ENCODE assay signal across 8 cellular contexts in the genomic region with DNA sequence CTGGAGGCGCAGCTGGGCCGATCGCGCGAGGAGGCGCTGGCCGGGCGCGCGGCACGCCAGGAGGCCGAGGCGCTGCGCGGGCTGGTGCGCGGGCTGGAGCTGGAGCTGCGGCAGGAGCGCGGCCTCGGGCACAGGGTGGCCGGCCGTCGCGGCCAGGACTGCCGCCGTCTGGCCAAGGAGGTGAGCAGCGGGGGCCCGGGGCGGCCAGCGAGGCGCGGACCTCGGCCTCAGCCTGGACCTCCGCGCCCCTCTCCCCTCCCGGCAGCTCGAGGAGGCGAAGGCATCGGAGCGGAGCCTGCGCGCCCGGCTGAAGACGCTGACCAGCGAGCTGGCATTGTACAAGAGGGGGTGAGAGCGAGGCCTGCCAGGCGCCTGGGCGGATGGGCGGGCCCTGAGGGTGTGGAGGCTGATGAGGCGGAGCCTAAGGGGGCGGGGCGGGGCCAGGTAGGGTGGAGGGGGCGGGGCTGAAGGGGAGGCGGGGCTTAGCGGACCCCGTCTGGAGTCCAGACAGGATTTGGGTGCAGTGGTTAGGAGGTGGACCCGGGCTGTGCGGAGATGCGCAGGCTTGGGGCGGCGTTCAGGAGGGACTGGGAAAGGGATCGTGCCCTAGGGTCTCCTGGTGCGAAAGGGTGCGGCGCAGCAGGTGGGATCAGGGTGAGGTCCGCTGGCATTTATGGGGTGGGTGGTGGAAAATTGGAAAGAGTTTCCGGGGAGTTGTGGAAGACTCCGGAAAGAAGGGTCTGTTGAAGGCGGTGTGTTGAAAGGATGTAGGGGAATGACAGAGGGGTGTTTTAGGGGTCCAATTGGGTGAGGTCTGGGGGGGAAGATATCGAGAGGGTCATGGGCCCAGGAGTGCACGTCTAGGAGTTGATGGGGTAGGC. TPM values are rescaled to one million over a fixed set of nuclear protein-coding genes. Genes with fewer than 3 reads are reported as not detected.
DNase-seq lines count a peak whose midpoint lies in the region; ATAC-seq and TF ChIP-seq lines count a peak whose summit lies in the region.

No MANE protein-coding gene starts in this region.

- H3K9me3 ChIP-seq in prostate gland (no peaks in the 10 kb centered on the region), vagina (no peaks in the 10 kb centered on the region)

- ATAC-seq in GM19397 (IDR thresholded peaks at IDR 0.05; ENCODE audit: unreplicated experiment) = no peak

- H3K4me1 ChIP-seq in prostate gland (replicated peaks) (peaks cover 10% of the 10 kb centered on the region), vagina (peaks cover 23% of the 10 kb centered on the region)

- H3K4me3 ChIP-seq in prostate gland = peak overlapping the region; percentile 6 to 30
- peak overlapping the region; percentile 63 to 67 for H3K4me3 ChIP-seq in vagina

- DNase-seq in GM10266 (ENCODE audit: extremely low spot score) = peak; percentile 82
- DNase-seq in NCI-H774 (lab: John Stamatoyannopoulos, UW) = peak; percentile 86
- DNase-seq in activated effector memory CD4-positive, alpha-beta T cell treated with Interleukin-2 at 50 U/mL for 16 hours = peak; percentile 49
- peak; percentile 81 for DNase-seq in germinal center (ENCODE audit: low spot score)
- peak; percentile 74 for DNase-seq in prostate gland (ENCODE audit: low spot score)
- no peak for DNase-seq in vagina (ENCODE audit: extremely low spot score in 2 of 2)
- DNase-seq in D341Med (ENCODE audit: low spot score) = no peak

- no peaks in the 10 kb centered on the region for H3K27me3 ChIP-seq in prostate gland (replicated peaks; ENCODE audit: insufficient read depth)
- no peaks in the 10 kb centered on the region for H3K27me3 ChIP-seq in vagina

- TF ChIP-seq POLR2A in prostate gland (IDR thresholded peaks at IDR 0.05) = no peak
- no peak for TF ChIP-seq POLR2A in vagina (IDR thresholded peaks at IDR 0.05)

- intact Hi-C loops in prostate gland (cut with DNase I) (loop anchor here (10.0 kb wide), 1 partner anchor 131 kb away; the partner anchor contains the start of gene IRF2BP1), vagina (cut with DNase I) (loop anchor here (10.0 kb wide), 2 partner anchors 141 to 201 kb away; partner anchors contain the start of gene RSPH6A)

- H3K36me3 ChIP-seq in prostate gland (no peaks in the 10 kb centered on the region), vagina (no peaks in the 10 kb centered on the region)

- WGBS in prostate gland = 12% methylated on average over 44 of the region's 72 CpGs

- H3K27ac ChIP-seq in prostate gland (no peak overlapping the region), vagina (peak overlapping the region; percentile 23)

- TF ChIP-seq CTCF in GM10266 (IDR thresholded peaks at IDR 0.05; ENCODE audit: control insufficient read depth, insufficient read depth, low read depth, missing control alignments) (no peak), prostate gland (IDR thresholded peaks at IDR 0.05) (no peak), vagina (IDR thresholded peaks at IDR 0.05) (no peak)

RNA-seq across cellular contexts. Expression of gene PGLYRP1, which starts 7.5 kb away (rescaled TPM):
- total RNA-seq in prostate gland (not detected), vagina (not detected)

RNA-seq across cellular contexts. Expression of gene CCDC61, which starts 20.1 kb away (rescaled TPM):
- 10 to 100 TPM; 22.9 to 23.7 TPM for total RNA-seq in prostate gland
- 36.3 TPM for total RNA-seq in vagina

RNA-seq across cellular contexts. Expression of gene IGFL4, which starts 25.5 kb away (rescaled TPM):
- total RNA-seq in prostate gland (not detected), vagina (not detected)

RNA-seq across cellular contexts. Expression of gene NOVA2, which starts 41.7 kb away (rescaled TPM):
- total RNA-seq in prostate gland (1 to 10 TPM in 1 of 2 donors, under 1 TPM in 1; 0.87 to 3.1 TPM), vagina (1.5 TPM)

Comparison
In these comparisons a context has a peak if more than half of its experiments do, and no peak if none do; other contexts are left out.
1. DNase-seq: peak in GM10266 (single experiment), NCI-H774 (single experiment), activated effector memory CD4-positive, alpha-beta T cell treated with Interleukin-2 at 50 U/mL for 16 hours (single experiment), germinal center (single experiment) and prostate gland (single experiment); none in vagina (0 of 2) and D341Med (single experiment).